7 cellular contexts compared by ENCODE assay signal in the genomic region with DNA sequence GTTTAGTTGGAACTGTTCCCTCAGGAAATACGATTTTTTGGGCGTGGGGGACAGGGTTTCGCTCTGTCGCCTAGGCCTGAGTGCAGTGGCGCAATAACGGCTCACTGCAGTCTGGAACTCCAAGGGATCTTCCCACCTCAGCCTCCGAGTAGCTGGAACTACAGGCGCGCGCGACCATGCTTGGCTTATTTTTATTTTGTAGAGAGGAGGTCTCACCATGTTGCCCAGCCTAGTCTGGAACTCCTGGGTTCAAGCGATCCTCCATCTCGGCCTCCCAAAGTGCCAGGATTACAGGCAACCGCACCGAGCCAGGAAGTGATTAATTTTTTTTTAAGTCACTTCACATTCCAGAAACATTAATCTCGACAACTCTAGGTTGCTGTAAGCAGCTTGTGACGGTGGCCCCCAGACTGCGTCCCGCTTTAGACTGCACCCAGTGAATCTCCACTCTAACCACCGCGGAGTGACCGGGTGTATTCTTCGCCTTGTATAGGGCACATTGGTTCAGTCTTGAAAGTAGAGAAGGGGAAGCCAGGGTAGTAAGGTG. TPM values are rescaled to one million over a fixed set of nuclear protein-coding genes. Genes with fewer than 3 reads are reported as not detected.
DNase-seq lines count a peak whose midpoint lies in the region; ATAC-seq, FAIRE-seq and TF ChIP-seq lines count a peak whose summit lies in the region.

No MANE protein-coding gene starts in this region.

- peak overlapping the region; percentile 73 for H3K4me2 ChIP-seq in endothelial cell of umbilical vein (ENCODE audit: insufficient read depth, low read length)

- peak overlapping the region; percentile 91 to 99 (median 96) for H3K4me3 Mint-ChIP-seq in naive B cell

- no peaks in the 10 kb centered on the region for H3K9me1 ChIP-seq in endothelial cell of umbilical vein (replicated peaks; ENCODE audit: control insufficient read depth, extremely low read depth, insufficient read depth, low read length)

- dilution Hi-C loops in endothelial cell of umbilical vein (cut with MboI; ENCODE audit: extremely low pct_ligation_motif_present, low sequenced_read_pairs) = no loop called here

- intact Hi-C loops in endothelial cell of umbilical vein (cut with micrococcal nuclease) = loop anchor here (1.0 to 5.0 kb wide), 6 partner anchors 72 to 357 kb away; a partner anchor contains a TSS

- H3K9me3 Mint-ChIP-seq in naive B cell = peaks cover 9 to 33% (median 23%) of the 10 kb centered on the region in 7 donors

- peaks cover 41% of the 10 kb centered on the region for H3K79me2 ChIP-seq in endothelial cell of umbilical vein (ENCODE audit: control insufficient read depth, insufficient read depth, low read length)

- peak overlapping the region; percentile 93 for H3K27ac ChIP-seq in RWPE2 (ENCODE audit: poor library complexity, severe bottlenecking)
- peak overlapping the region; percentile 89 for H3K27ac ChIP-seq in endothelial cell of umbilical vein (ENCODE audit: insufficient read depth, low read depth, low read length)

- no peaks in the 10 kb centered on the region for H3K27me3 Mint-ChIP-seq in naive B cell

- POLR2A ChIA-PET in endothelial cell of umbilical vein (lab: Charles Lee) = interaction anchor here (1.5 kb wide), 1 partner anchor 292 kb away, joined by 3 read pairs; a partner anchor contains a TSS

- H3K9me3 ChIP-seq in RWPE2 (ENCODE audit: severe bottlenecking) (peaks cover 10% of the 10 kb centered on the region), endothelial cell of umbilical vein (replicated peaks; ENCODE audit: control insufficient read depth, insufficient read depth, low read length) (no peaks in the 10 kb centered on the region)

- H3K4me1 ChIP-seq in RWPE2 (ENCODE audit: insufficient read depth, poor library complexity, severe bottlenecking) (peaks cover 16% of the 10 kb centered on the region), endothelial cell of umbilical vein (ENCODE audit: control insufficient read depth, extremely low read depth, insufficient read depth, low read length) (peaks cover 15% of the 10 kb centered on the region)

- DNase-seq in HCEC 1CT = peak; percentile 83
- DNase-seq in RWPE2 (ENCODE audit: low spot score) = no peak
- peak; percentile 59 for DNase-seq in endothelial cell of umbilical vein (ENCODE audit: low read depth, low spot score)
- no peak for DNase-seq in naive B cell
- no peak for DNase-seq in SW480 (ENCODE audit: low spot score)
- no peak for DNase-seq in NCI-H2107 (lab: John Stamatoyannopoulos, UW)

- no peaks in the 10 kb centered on the region for H3K27me3 ChIP-seq in RWPE2 (ENCODE audit: insufficient read depth, poor library complexity, severe bottlenecking)
- no peaks in the 10 kb centered on the region for H3K27me3 ChIP-seq in endothelial cell of umbilical vein (ENCODE audit: control insufficient read depth in 2 of 2, insufficient read depth in 2 of 2, low read length in 2 of 2)

- H3K9ac ChIP-seq in endothelial cell of umbilical vein (replicated peaks; ENCODE audit: extremely low read depth, insufficient read depth, low read length) = peak overlapping the region; percentile 88

- FAIRE-seq in endothelial cell of umbilical vein (lab: Jason Lieb, UNC) = peak; percentile 54

- BruUV-seq in endothelial cell of umbilical vein (replicated peaks; lab: Mats Ljungman, UMichigan) = TSS peak; percentile 92

- H2AFZ ChIP-seq in endothelial cell of umbilical vein (ENCODE audit: low read depth, low read length) = peak overlapping the region; percentile 85

- H3K27ac Mint-ChIP-seq in naive B cell = peak overlapping the region; percentile 58 to 97 (median 94)

- peak; percentile 19 for ATAC-seq in RWPE2 (ENCODE audit: low read depth)
- no peak for ATAC-seq in naive B cell (ENCODE audit: low read depth in 2 of 2)
- ATAC-seq in GM18867 (IDR thresholded peaks at IDR 0.05; ENCODE audit: unreplicated experiment) = no peak

- H3K4me3 ChIP-seq in RWPE2 (ENCODE audit: severe bottlenecking) (peak overlapping the region; percentile 71), endothelial cell of umbilical vein (replicated peaks in 1 of 3; ENCODE audit: insufficient read depth in 1 of 3, low read depth in 1 of 3, low read length in 3 of 3) (peak overlapping the region; percentile 19 to 79 (median 75))

- peaks cover 9 to 26% of the 10 kb centered on the region in 2 donors for H3K36me3 Mint-ChIP-seq in naive B cell

- TF ChIP-seq CTCF in RWPE2 (IDR thresholded peaks at IDR 0.05; ENCODE audit: poor library complexity, severe bottlenecking) (no peak), endothelial cell of umbilical vein (IDR thresholded peaks at IDR 0.05; ENCODE audit: extremely low read depth in 1 of 2, insufficient read depth in 1 of 2, low read depth in 1 of 2, low read length in 2 of 2) (no peak)

- H3K4me1 Mint-ChIP-seq in naive B cell = peaks cover 16 to 36% (median 19%) of the 10 kb centered on the region in 3 donors

- H4K20me1 ChIP-seq in endothelial cell of umbilical vein (replicated peaks; ENCODE audit: control insufficient read depth, extremely low read depth, insufficient read depth, low read length) = no peaks in the 10 kb centered on the region

- CTCF ChIA-PET in endothelial cell of umbilical vein (lab: Charles Lee) = interaction anchor here (0.6 to 3.2 kb wide), 15 partner anchors 8 to 340 kb away, joined by 3 to 31 read pairs (median 4); a partner anchor contains a TSS

- no peak for TF ChIP-seq POLR2A in endothelial cell of umbilical vein (IDR thresholded peaks at IDR 0.05; ENCODE audit: low read depth, low read length)

- no peaks in the 10 kb centered on the region for H3K36me3 ChIP-seq in RWPE2 (ENCODE audit: low read depth)
- H3K36me3 ChIP-seq in endothelial cell of umbilical vein (ENCODE audit: control insufficient read depth in 2 of 2, extremely low read depth in 1 of 2, insufficient read depth in 2 of 2, low read length in 2 of 2) = no peaks in the 10 kb centered on the region

TF ChIP-seq in endothelial cell of umbilical vein, 7 proteins besides CTCF, POLR2A, EP300 and RAD21:
- no peak for TF ChIP-seq EZH2 (IDR thresholded peaks at IDR 0.05; ENCODE audit: borderline replicate concordance, low read depth, low read length, severe bottlenecking)
- TF ChIP-seq JUN (IDR thresholded peaks at IDR 0.05; ENCODE audit: borderline replicate concordance, insufficient read depth, insufficient read length, low read depth) = peak; percentile 1

RNA-seq across cellular contexts. Expression of a gene that starts 0.8 kb away (rescaled TPM):
- total RNA-seq in endothelial cell of umbilical vein = 41.1 and 43.3 TPM in 2 replicates
- polyA plus RNA-seq in endothelial cell of umbilical vein (5.9 and 8.9 TPM in 2 replicates), naive B cell (ENCODE audit: low read depth in 6 of 6) (10 to 100 TPM; 44.5 to 85.3 (median 75.8) TPM)
- polyA plus RNA-seq in endothelial cell of umbilical vein (2011; cell fraction: cytosol; rRNA removed) = 13.9 and 15.1 TPM in 2 replicates
- polyA plus RNA-seq in endothelial cell of umbilical vein (2011; cell fraction: nucleus; rRNA removed) = 35.7 and 41.5 TPM in 2 replicates
- 19.6 and 25.0 TPM in 2 replicates for polyA plus RNA-seq in endothelial cell of umbilical vein (2012)
- 9.0 and 9.4 TPM in 2 replicates for polyA minus RNA-seq in endothelial cell of umbilical vein
- polyA minus RNA-seq in endothelial cell of umbilical vein (2011; cell fraction: cytosol; rRNA and poly(A)+ RNA removed) = 34.0 TPM
- polyA minus RNA-seq in endothelial cell of umbilical vein (2011; cell fraction: nucleus; rRNA and poly(A)+ RNA removed) = 38.1 and 39.3 TPM in 2 replicates

Comparison
In these comparisons a context has a peak if more than half of its experiments do, and no peak if none do; other contexts are left out.
1. DNase-seq: peak in HCEC 1CT (single experiment) and endothelial cell of umbilical vein (single experiment); none in RWPE2 (single experiment), naive B cell (single experiment), SW480 (single experiment) and NCI-H2107 (single experiment).